1 cellular context compared by ENCODE assay signal in the genomic region with DNA sequence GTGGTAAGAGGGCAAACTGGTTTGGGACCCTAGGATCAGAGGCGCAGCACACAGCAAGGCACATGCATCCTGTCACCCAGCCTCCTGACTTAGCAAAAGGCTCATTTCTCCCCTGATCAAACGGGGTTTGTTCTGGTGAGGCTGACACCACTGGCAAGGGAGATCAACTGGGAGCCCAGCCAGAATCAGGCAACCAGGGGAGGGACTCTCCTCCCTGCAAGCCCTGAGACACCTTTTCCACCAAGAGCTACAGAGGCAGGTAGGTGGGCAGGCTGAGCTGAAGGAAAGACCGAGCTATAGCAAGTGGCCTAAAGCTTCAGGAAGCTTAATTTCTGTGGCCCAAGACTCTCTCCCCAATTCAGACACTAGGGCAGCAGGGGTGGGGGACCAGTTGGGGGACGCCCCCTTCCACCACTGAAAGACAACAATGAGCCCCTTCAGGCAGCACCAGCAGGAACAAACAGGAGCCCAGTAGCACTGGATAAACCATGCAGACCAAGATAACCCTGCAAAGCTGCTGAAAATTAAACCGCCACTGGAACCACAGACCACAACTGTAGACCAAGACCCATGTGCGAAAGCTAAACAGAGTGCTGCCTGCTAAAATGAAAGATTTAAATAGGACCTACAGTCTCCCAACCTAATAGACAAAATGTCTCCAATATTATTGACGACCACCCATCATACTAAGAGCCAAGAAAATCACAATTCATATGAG.
TF ChIP-seq lines count a peak whose summit lies in the region.

No MANE protein-coding gene starts in this region.

TF ChIP-seq in GM12878, 131 proteins besides CTCF, POLR2A, EP300 and RAD21:
- TF ChIP-seq RUNX3 (IDR thresholded peaks at IDR 0.05; ENCODE audit: low read length): peak; percentile 72
- no peak for TF ChIP-seq ETV6 (conservative IDR thresholded peaks at IDR 0.05 in 1 of 2, IDR thresholded peaks at IDR 0.05 in 1 of 2; ENCODE audit: borderline replicate concordance in 1 of 2, low read depth in 1 of 2)
TF ChIP-seq in GM12878: peak in this region for 1.
